Comparison of ENCODE assay signal across 8 cellular contexts in genomic region chr7:44796504-44797328, GRCh38. TPM values are rescaled to one million over a fixed set of nuclear protein-coding genes. Genes with fewer than 3 reads are reported as not detected.
DNase-seq lines count a peak whose midpoint lies in the region; ATAC-seq, FAIRE-seq and TF ChIP-seq lines count a peak whose summit lies in the region.

TSS of gene PPIA (plus strand) at chr7:44796681. CDS start at chr7:44796725, 44 bp downstream.

- H3K4me3 Mint-ChIP-seq in CD14-positive monocyte, result peak within 1 kb of the TSS; percentile 92 to 96

- no peak for FAIRE-seq in HepG2 (lab: Jason Lieb, UNC)

- H3K9ac ChIP-seq in HepG2 (ENCODE audit: insufficient read depth, low read depth, low read length), result peak within 1 kb of the TSS; percentile 91

- peak; percentile 91 to 92 for TF ChIP-seq POLR2A in HepG2 (IDR thresholded peaks at IDR 0.05; ENCODE audit: insufficient read depth in 1 of 2, low read depth in 2 of 2, low read length in 2 of 2)

- H2AFZ ChIP-seq in HepG2 (ENCODE audit: low read length), result peak within 1 kb of the TSS; percentile 70

- H3K36me3 ChIP-seq in HepG2 (replicated peaks in 1 of 2; ENCODE audit: control insufficient read depth in 1 of 2, insufficient read depth in 2 of 2, low read length in 2 of 2), result peaks cover 6 to 32% of the 10 kb centered on the region in 2 experiments

- TF ChIP-seq CTCF in CD14-positive monocyte (IDR thresholded peaks at IDR 0.05) (no peak), HepG2 (CRISPR knock-in tag; IDR thresholded peaks at IDR 0.05) (no peak)

- peaks cover 18% of the 10 kb centered on the region for H3K4me1 Mint-ChIP-seq in CD14-positive monocyte

- H3K4me1 ChIP-seq in HepG2 (ENCODE audit: insufficient read depth, low read length), result peaks cover 42% of the 10 kb centered on the region

- peak within 1 kb of the TSS; percentile 96 for H3K27ac ChIP-seq in HepG2 (ENCODE audit: extremely low read length, insufficient read depth, low read length)

- TSS peak; percentile 79 for BruUV-seq in HepG2 (replicated peaks; lab: Mats Ljungman, UMichigan)

- H4K20me1 ChIP-seq in HepG2 (ENCODE audit: insufficient read depth, low read length), result peaks cover 42% of the 10 kb centered on the region

- H3K27me3 ChIP-seq in HepG2 (ENCODE audit: control insufficient read depth in 1 of 2, insufficient read depth in 2 of 2, low read length in 2 of 2), result no peaks in the 10 kb centered on the region; a peak in 1 of 5 replicates

- peaks cover 25 to 26% of the 10 kb centered on the region in 2 donors for H3K36me3 Mint-ChIP-seq in CD14-positive monocyte

- CTCF ChIA-PET in HepG2 (lab: Yijun Ruan, JAX; ENCODE audit: low intra/inter-chr PET ratio, low total read pairs), result interaction anchor here (1.3 kb wide), 1 partner anchor 51 kb away, joined by 7 read pairs; the partner anchor contains the start of gene H2AZ2

- intact Hi-C loops in CD14-positive monocyte (cut with micrococcal nuclease), result loop anchor here (2.0 to 5.0 kb wide), 4 partner anchors 44 to 86 kb away; partner anchors contain the start of gene H2AZ2 (in 1 of the 2)
- intact Hi-C loops in HepG2 (cut with micrococcal nuclease; ENCODE audit: unreplicated experiment), result loop anchor here (1.0 to 10.0 kb wide), 4 partner anchors 15 to 1768 kb away; partner anchors contain the start of gene H2AZ2

- H3K27ac Mint-ChIP-seq in CD14-positive monocyte, result peak within 1 kb of the TSS; percentile 97 to 99 (median 98)

- TF ChIP-seq RAD21 in HepG2 (CRISPR knock-in tag; IDR thresholded peaks at IDR 0.05), result peak; percentile 60

- 4% methylated on average over 5 of the region's 99 CpGs for WGBS in HepG2 (ENCODE audit: low lambda C conversion rate)

- TF ChIP-seq EP300 in HepG2 (IDR thresholded peaks at IDR 0.05; ENCODE audit: low read depth in 2 of 2, low read length in 2 of 2), result no peak; a peak in 1 of 4 replicates
- TF ChIP-seq EP300 in HepG2 (CRISPR knock-in tag; IDR thresholded peaks at IDR 0.05; ENCODE audit: borderline replicate concordance), result no peak

- peak within 1 kb of the TSS; percentile 80 to 86 (median 85) for H3K4me3 ChIP-seq in HepG2 (replicated peaks in 1 of 3; ENCODE audit: insufficient read depth in 1 of 3, low read depth in 2 of 3, low read length in 3 of 3)

- H3K79me2 ChIP-seq in HepG2 (ENCODE audit: insufficient read depth, low read length), result peaks cover 34% of the 10 kb centered on the region

- H3K4me2 ChIP-seq in HepG2 (ENCODE audit: low read depth, low read length), result peak within 1 kb of the TSS; percentile 98

- no peaks in the 10 kb centered on the region for H3K9me3 Mint-ChIP-seq in CD14-positive monocyte

- DNase-seq in CD14-positive monocyte (ENCODE audit: low spot score) (peak; percentile 98), NCI-H82 (lab: John Stamatoyannopoulos, UW) (peak; percentile 98), dermis blood vessel endothelial cell (peak; percentile 99), HepG2 (ENCODE audit: low spot score) (peak; percentile 95)
- DNase-seq in activated CD4-positive, alpha-beta T cell treated with anti-CD3 and anti-CD28 coated beads, Interleukin-2, amount 50 U/mL, for 48 hours, result peak; percentile 98
- peak; percentile 98 to 99 for DNase-seq in stimulated activated CD4-positive, alpha-beta T cell treated with anti-CD3 and anti-CD28 coated beads, Interleukin-2, amount 100 ng/mL, for 48 hours

- H3K9me3 ChIP-seq in HepG2 (ENCODE audit: low read length), result no peaks in the 10 kb centered on the region

- POLR2A ChIA-PET in HepG2 (lab: Yijun Ruan, JAX), result interaction anchor here (2.1 to 2.4 kb wide), 2 partner anchors 14 to 51 kb away, joined by 8 to 20 read pairs; partner anchors contain the start of gene H2AZ2

- peaks cover 0 to 1% (median 0%) of the 10 kb centered on the region in 3 donors for H3K27me3 Mint-ChIP-seq in CD14-positive monocyte (ENCODE audit: low read depth in 3 of 3)

- in situ Hi-C loops in HepG2 (cut with HindIII; ENCODE audit: extremely low pct_ligation_motif_present, low pct_unique_long_range_greater_than_20kb), result no loop called here

- ATAC-seq in GM19397 (IDR thresholded peaks at IDR 0.05; ENCODE audit: unreplicated experiment), result peak; percentile 90
- peak; percentile 80 for ATAC-seq in HG03571 (IDR thresholded peaks at IDR 0.05; ENCODE audit: unreplicated experiment)
- peak; percentile 89 for ATAC-seq in HepG2

TF ChIP-seq in HepG2, 621 proteins besides CTCF, POLR2A, EP300 and RAD21 (continues in another document):
- TF ChIP-seq ZNF878 (CRISPR knock-in tag; IDR thresholded peaks at IDR 0.05) (peak; percentile 66; the same call in 1 of the 2 replicates), TEAD2 (CRISPR knock-in tag; IDR thresholded peaks at IDR 0.05) (0 out of 2 replicates have a peak, but pooled peaks have one; percentile 25), BCL6 (CRISPR knock-in tag; IDR thresholded peaks at IDR 0.05) (0 out of 2 replicates have a peak, but pooled peaks have one; percentile 25), ZFP1 (CRISPR knock-in tag; IDR thresholded peaks at IDR 0.05) (no peak; the same call in 1 of the 2 replicates), NR1H2 (CRISPR knock-in tag; IDR thresholded peaks at IDR 0.05; ENCODE audit: borderline replicate concordance, low read depth) (0 out of 2 replicates have a peak, but pooled peaks have one; percentile 56), SMAD3 (CRISPR knock-in tag; IDR thresholded peaks at IDR 0.05) (no peak), ZNF136 (CRISPR knock-in tag; IDR thresholded peaks at IDR 0.05; ENCODE audit: low read depth) (peak; percentile 48; the same call in 1 of the 2 replicates), ELF4 (CRISPR knock-in tag; IDR thresholded peaks at IDR 0.05; ENCODE audit: borderline replicate concordance) (no peak), ZNF546 (CRISPR knock-in tag; conservative IDR thresholded peaks at IDR 0.05) (no peak), TOE1 (CRISPR knock-in tag; IDR thresholded peaks at IDR 0.05) (no peak), ZNF468 (CRISPR knock-in tag; IDR thresholded peaks at IDR 0.05) (no peak; the same call in 1 of the 2 replicates), DBP (CRISPR knock-in tag; IDR thresholded peaks at IDR 0.05; ENCODE audit: not compliant biosample characterization) (peak; percentile 28)
- TF ChIP-seq, protein P1, sequence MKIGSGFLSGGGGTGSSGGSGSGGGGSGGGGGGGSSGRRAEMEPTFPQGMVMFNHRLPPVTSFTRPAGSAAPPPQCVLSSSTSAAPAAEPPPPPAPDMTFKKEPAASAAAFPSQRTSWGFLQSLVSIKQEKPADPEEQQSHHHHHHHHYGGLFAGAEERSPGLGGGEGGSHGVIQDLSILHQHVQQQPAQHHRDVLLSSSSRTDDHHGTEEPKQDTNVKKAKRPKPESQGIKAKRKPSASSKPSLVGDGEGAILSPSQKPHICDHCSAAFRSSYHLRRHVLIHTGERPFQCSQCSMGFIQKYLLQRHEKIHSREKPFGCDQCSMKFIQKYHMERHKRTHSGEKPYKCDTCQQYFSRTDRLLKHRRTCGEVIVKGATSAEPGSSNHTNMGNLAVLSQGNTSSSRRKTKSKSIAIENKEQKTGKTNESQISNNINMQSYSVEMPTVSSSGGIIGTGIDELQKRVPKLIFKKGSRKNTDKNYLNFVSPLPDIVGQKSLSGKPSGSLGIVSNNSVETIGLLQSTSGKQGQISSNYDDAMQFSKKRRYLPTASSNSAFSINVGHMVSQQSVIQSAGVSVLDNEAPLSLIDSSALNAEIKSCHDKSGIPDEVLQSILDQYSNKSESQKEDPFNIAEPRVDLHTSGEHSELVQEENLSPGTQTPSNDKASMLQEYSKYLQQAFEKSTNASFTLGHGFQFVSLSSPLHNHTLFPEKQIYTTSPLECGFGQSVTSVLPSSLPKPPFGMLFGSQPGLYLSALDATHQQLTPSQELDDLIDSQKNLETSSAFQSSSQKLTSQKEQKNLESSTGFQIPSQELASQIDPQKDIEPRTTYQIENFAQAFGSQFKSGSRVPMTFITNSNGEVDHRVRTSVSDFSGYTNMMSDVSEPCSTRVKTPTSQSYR (CRISPR knock-in tag; IDR thresholded peaks at IDR 0.05; ENCODE audit: borderline replicate concordance), result peak; percentile 91

RNA-seq across cellular contexts. Expression of gene PPIA, which starts in this region (rescaled TPM):
- polyA plus RNA-seq in CD14-positive monocyte (1,000 to 10,000 TPM; 2,037 to 2,276 TPM), HepG2 (2011; rRNA removed) (2,460 and 3,010 TPM in 2 replicates)
- total RNA-seq in dermis blood vessel endothelial cell (3,103 and 4,000 TPM in 2 replicates), HepG2 (2016; rRNA removed; fragmentation: Illumina TruSeq; extraction: Trizol) (2,268 and 3,314 TPM in 2 replicates)
- total RNA-seq in HepG2 (2016; cell fraction: cytosol; rRNA removed; fragmentation: Illumina TruSeq; extraction: Trizol; ENCODE audit: low read depth), result 754 and 802 TPM in 2 replicates
- 2,242 and 3,472 TPM in 2 replicates for total RNA-seq in HepG2 (2016; cell fraction: insoluble cytoplasmic fraction; rRNA removed; fragmentation: Illumina TruSeq; extraction: Trizol)
- 997 and 1,006 TPM in 2 replicates for total RNA-seq in HepG2 (2016; cell fraction: membrane; rRNA removed; fragmentation: Illumina TruSeq; extraction: Trizol)
- 760 and 791 TPM in 2 replicates for total RNA-seq in HepG2 (2016; cell fraction: nucleus; rRNA removed; fragmentation: Illumina TruSeq; extraction: Trizol)
- 2,797 and 3,003 TPM in 2 replicates for polyA plus RNA-seq in HepG2 (2011; cell fraction: cytosol; rRNA removed)
- 624 and 737 TPM in 2 replicates for polyA plus RNA-seq in HepG2 (2011; cell fraction: nucleus; rRNA removed)
- 1,687 and 1,874 TPM in 2 replicates for polyA plus RNA-seq in HepG2 (2012)
- polyA plus RNA-seq in HepG2 (2016; cell fraction: cytosol; fragmentation: Illumina TruSeq; extraction: Trizol; ENCODE audit: low read depth), result 1,121 and 1,153 TPM in 2 replicates
- polyA plus RNA-seq in HepG2 (2016; cell fraction: insoluble cytoplasmic fraction; fragmentation: Illumina TruSeq; extraction: Trizol; ENCODE audit: low read depth), result 3,894 and 4,262 TPM in 2 replicates
- polyA plus RNA-seq in HepG2 (2016; cell fraction: membrane; fragmentation: Illumina TruSeq; extraction: Trizol; ENCODE audit: low read depth), result 1,143 and 1,145 TPM in 2 replicates
- polyA plus RNA-seq in HepG2 (2016; cell fraction: nucleus; fragmentation: Illumina TruSeq; extraction: Trizol; ENCODE audit: insufficient read depth, low read depth), result 1,363 and 1,473 TPM in 2 replicates
- 700 and 1,641 TPM in 2 replicates for polyA minus RNA-seq in HepG2 (2011; rRNA and poly(A)+ RNA removed; ENCODE audit: low replicate concordance)
- polyA minus RNA-seq in HepG2 (2011; cell fraction: cytosol; rRNA and poly(A)+ RNA removed), result 495 and 562 TPM in 2 replicates
- polyA minus RNA-seq in HepG2 (2011; cell fraction: nucleus; rRNA and poly(A)+ RNA removed), result 234 and 280 TPM in 2 replicates

Comparison
In these comparisons a context has a peak if more than half of its experiments do, and no peak if none do; other contexts are left out.
1. Peak in every context shown above with its lines: DNase-seq, ATAC-seq, H3K4me3 ChIP-seq and H3K27ac ChIP-seq.